In genomic region chrX:122246937-122247336, GRCh38 we compare ENCODE assay signal across 33 cellular contexts.
DNase-seq lines count a peak whose midpoint lies in the region; ATAC-seq, FAIRE-seq and TF ChIP-seq lines count a peak whose summit lies in the region.
"Had no signal": no experiment of that assay in that cellular context is flagged by ENCODE, and none has a peak within 500 bp of the region (broad histone marks: within the 10 kb centered on the region; RNA-seq: fewer than 3 reads in every experiment).

No MANE protein-coding gene starts in this region.

- WGBS in H1 (ENCODE audit: extremely low coverage in 1 of 2, insufficient coverage in 1 of 2, insufficient read length in 1 of 2, insufficient replicate concordance in 2 of 2, low coverage in 1 of 2, low lambda C conversion rate in 2 of 2, missing lambda C conversion rate in 1 of 2), 2 experiments: 93% methylated on average over 2 of the region's 3 CpGs; no CpG with 5 or more reads in 1 of the 2 experiments

- H3K9me3 Mint-ChIP-seq in WTC11: no peaks in the 10 kb centered on the region
- H3K9me3 Mint-ChIP-seq: CD4-positive, alpha-beta memory T cell; CD4-positive, alpha-beta T cell; CD8-positive, alpha-beta T cell had no signal

- no peak overlapping the region for H3K56ac ChIP-seq in H1 (replicated peaks; ENCODE audit: insufficient read length, low read depth, low read length)

- H3K9me3 ChIP-seq in H1 (ENCODE audit: insufficient read depth in 2 of 2, low read depth in 1 of 2, low read length in 1 of 2): no peaks in the 10 kb centered on the region
- H3K9me3 ChIP-seq: A549, BE2C, Caco-2 had no signal

- no peak for TF ChIP-seq RAD21 in H1 (IDR thresholded peaks at IDR 0.05 in 1 of 2, conservative IDR thresholded peaks at IDR 0.05 in 1 of 2; ENCODE audit: low read depth in 2 of 2, low read length in 2 of 2)

- H3K4me3 ChIP-seq in H1 (ENCODE audit: extremely low read depth in 1 of 4, insufficient read depth in 2 of 4, low read depth in 3 of 4, low read length in 4 of 4): no peak overlapping the region
- H3K4me3 ChIP-seq: A549; BLaER1; BLaER1 treated with 17β-estradiol and CSF1 and Interleukin-3, amounts not matched to agents 10 nM and 100 nM had no signal

- no peak overlapping the region for H2BK5ac ChIP-seq in H1 (ENCODE audit: low read depth, low read length)

- no peak overlapping the region for H4K8ac ChIP-seq in H1 (ENCODE audit: extremely low read depth, insufficient read depth, low read length)

- TF ChIP-seq CTCF in WTC11 (IDR thresholded peaks at IDR 0.05) (no peak), H1 (IDR thresholded peaks at IDR 0.05; ENCODE audit: control extremely low read depth in 1 of 3, insufficient read depth in 1 of 3, low read depth in 1 of 3, low read length in 3 of 3) (no peak)

- H3K36me3 Mint-ChIP-seq in WTC11: peaks cover 3% of the 10 kb centered on the region; the same call in 1 of the 2 replicates
- H3K36me3 Mint-ChIP-seq: CD14-positive monocyte; CD4-positive, alpha-beta memory T cell; CD4-positive, CD25-positive, alpha-beta regulatory T cell; CD8-positive, alpha-beta memory T cell; CD8-positive, alpha-beta T cell had no signal

- H3K27ac Mint-ChIP-seq in WTC11: no peak overlapping the region
- H3K27ac Mint-ChIP-seq: B cell; CD14-positive monocyte; CD4-positive, alpha-beta memory T cell; CD4-positive, alpha-beta T cell; CD4-positive, CD25-positive, alpha-beta regulatory T cell; CD8-positive, alpha-beta memory T cell; CD8-positive, alpha-beta T cell had no signal

- no peak; the same call in 1 of the 2 replicates for ATAC-seq in WTC11
- ATAC-seq in GM18517 (IDR thresholded peaks at IDR 0.05; ENCODE audit: unreplicated experiment): no peak
- ATAC-seq: A549; CD8-positive, alpha-beta T cell had no signal

- DNase-seq in WTC11 (ENCODE audit: low spot score) (no peak), H1 (ENCODE audit: low read depth in 1 of 2, low spot score in 2 of 2) (no peak), MV-4-11 (lab: John Stamatoyannopoulos, UW) (no peak)
- DNase-seq: 8988T; ACHN; AML-193; BE2C; C1 segment of cervical spinal cord; Caco-2; Calu3; CD4-positive, alpha-beta memory T cell; CD4-positive, alpha-beta T cell; CD4-positive, CD25-positive, alpha-beta regulatory T cell; CD8-positive, alpha-beta memory T cell; CD8-positive, alpha-beta T cell; COR-L47; DMS 273 treated with DMSO at 0.1 percent for 48 hours; DMS153; DMS53; DMS79; DMS79 treated with DMSO at 0.1 percent for 48 hours; DND-41; EL had no signal

- H3K27ac ChIP-seq in H1 (ENCODE audit: low read depth, low read length): no peak overlapping the region
- H3K27ac ChIP-seq: 22Rv1; A549; BLaER1; BLaER1 treated with 17β-estradiol and CSF1 and Interleukin-3, amounts not matched to agents 10 nM and 100 nM; C4-2B had no signal

- no peaks in the 10 kb centered on the region; a peak in 1 of 7 replicates for H3K4me1 ChIP-seq in H1 (replicated peaks in 1 of 4; ENCODE audit: control insufficient read depth in 3 of 4, insufficient read depth in 4 of 4, low read length in 3 of 4)
- H3K4me1 ChIP-seq: A549; BE2C; BLaER1; BLaER1 treated with 17β-estradiol and CSF1 and Interleukin-3, amounts not matched to agents 10 nM and 100 nM; Caco-2 had no signal

- no peak overlapping the region for H3K4ac ChIP-seq in H1 (replicated peaks; ENCODE audit: insufficient read length, low read depth, low read length)

- no peak overlapping the region for H2BK15ac ChIP-seq in H1 (ENCODE audit: low read length)

- H2AK5ac ChIP-seq in H1 (ENCODE audit: low read depth, low read length): no peak overlapping the region

- H4K20me1 ChIP-seq in H1 (replicated peaks in 1 of 2; ENCODE audit: control insufficient read depth in 1 of 2, insufficient read depth in 2 of 2, low read length in 2 of 2): peaks cover 0 to under 1% of the 10 kb centered on the region in 2 experiments
- H4K20me1 ChIP-seq: BLaER1; BLaER1 treated with 17β-estradiol and CSF1 and Interleukin-3, amounts not matched to agents 10 nM and 100 nM had no signal

- H2BK12ac ChIP-seq in H1 (ENCODE audit: low read depth, low read length): no peak overlapping the region

- POLR2A ChIA-PET in WTC11 (lab: Charles Lee): no interaction called here
- POLR2A ChIA-PET in H1 (lab: Charles Lee; ENCODE audit: partially characterized antibody): interaction anchor here (1.1 to 2.9 kb wide), 5 partner anchors 9 to 531 kb away, joined by 4 to 11 read pairs (median 6); no protein-coding TSS in a partner anchor

- TF ChIP-seq EP300 in H1 (IDR thresholded peaks at IDR 0.05; ENCODE audit: borderline replicate concordance in 1 of 2, low read depth in 2 of 2, low read length in 2 of 2): no peak

- no peak overlapping the region for H3K4me2 ChIP-seq in H1 (ENCODE audit: insufficient read depth in 1 of 2, low read depth in 2 of 2, low read length in 2 of 2)
- H3K4me2 ChIP-seq: A549; BLaER1; BLaER1 treated with 17β-estradiol and CSF1 and Interleukin-3, amounts not matched to agents 10 nM and 100 nM had no signal

- H2BK120ac ChIP-seq in H1 (replicated peaks; ENCODE audit: low read depth, low read length): no peak overlapping the region

- no peaks in the 10 kb centered on the region; the same call in 1 of the 2 replicates for H3K27me3 Mint-ChIP-seq in WTC11 (ENCODE audit: low read depth)
- H3K27me3 Mint-ChIP-seq: B cell; CD4-positive, alpha-beta memory T cell; CD4-positive, alpha-beta T cell; CD4-positive, CD25-positive, alpha-beta regulatory T cell had no signal

- no peak overlapping the region for H3K9ac ChIP-seq in H1 (replicated peaks in 1 of 4; ENCODE audit: extremely low read depth in 1 of 4, low read depth in 3 of 4, low read length in 3 of 4)
- H3K9ac ChIP-seq: BLaER1; BLaER1 treated with 17β-estradiol and CSF1 and Interleukin-3, amounts not matched to agents 10 nM and 100 nM had no signal

- no peak overlapping the region for H2BK20ac ChIP-seq in H1 (ENCODE audit: low read length)

- H4K91ac ChIP-seq in H1 (replicated peaks; ENCODE audit: insufficient read length, low read length): no peak overlapping the region

- no peak overlapping the region for H3K23ac ChIP-seq in H1 (ENCODE audit: insufficient read length)

- no peaks in the 10 kb centered on the region for H3K27me3 ChIP-seq in H1 (replicated peaks in 1 of 4; ENCODE audit: control insufficient read depth in 3 of 4, extremely low read depth in 1 of 4, insufficient read depth in 3 of 4, low read length in 3 of 4)
- H3K27me3 ChIP-seq: BE2C had no signal

- CTCF ChIA-PET in WTC11 (lab: Charles Lee) (no interaction called here), H1 (lab: Charles Lee; ENCODE audit: partially characterized antibody) (interaction anchor here (0.9 kb wide), 1 partner anchor 43 kb away, joined by 3 read pairs; no protein-coding TSS in a partner anchor)

- no peaks in the 10 kb centered on the region for H3K79me2 ChIP-seq in H1 (ENCODE audit: control insufficient read depth in 1 of 2, insufficient read depth in 2 of 2, low read length in 2 of 2)

- no peak for TF ChIP-seq POLR2A in H1 (IDR thresholded peaks at IDR 0.05; ENCODE audit: control extremely low read depth in 1 of 2, low read depth in 2 of 2, low read length in 2 of 2)

- H3K36me3 ChIP-seq in H1 (ENCODE audit: control insufficient read depth in 2 of 4, insufficient read depth in 4 of 4, low read length in 3 of 4): peaks cover 0 to 15% (median 0%) of the 10 kb centered on the region in 4 experiments; a peak in 2 of 8 replicates
- H3K36me3 ChIP-seq: BE2C; BLaER1; BLaER1 treated with 17β-estradiol and CSF1 and Interleukin-3, amounts not matched to agents 10 nM and 100 nM had no signal

- no peak overlapping the region for H4K5ac ChIP-seq in H1 (ENCODE audit: insufficient read length, low read depth, low read length)

- H3K4me3 Mint-ChIP-seq in WTC11: no peak overlapping the region
- H3K4me3 Mint-ChIP-seq: B cell; CD14-positive monocyte; CD4-positive, alpha-beta memory T cell; CD4-positive, alpha-beta T cell; CD4-positive, CD25-positive, alpha-beta regulatory T cell; CD8-positive, alpha-beta memory T cell; CD8-positive, alpha-beta T cell had no signal

- H3K14ac ChIP-seq in H1 (ENCODE audit: insufficient read length): no peak overlapping the region

- no peak overlapping the region for H2AFZ ChIP-seq in H1 (ENCODE audit: low read length)

- FAIRE-seq in H1 (lab: Jason Lieb, UNC): no peak
- FAIRE-seq: A204.1, D721Med had no signal

- no peaks in the 10 kb centered on the region for H3K23me2 ChIP-seq in H1 (ENCODE audit: low read depth, low read length)

- no peaks in the 10 kb centered on the region for H3K79me1 ChIP-seq in H1 (ENCODE audit: low read depth, low read length)

- no peak overlapping the region for H3K18ac ChIP-seq in H1 (ENCODE audit: extremely low read depth, low read length)

- H3K4me1 Mint-ChIP-seq in WTC11: peaks cover 39% of the 10 kb centered on the region
- H3K4me1 Mint-ChIP-seq: B cell; CD14-positive monocyte; CD4-positive, alpha-beta memory T cell; CD4-positive, CD25-positive, alpha-beta regulatory T cell; CD8-positive, alpha-beta memory T cell had no signal

TF ChIP-seq in WTC11, 78 proteins besides CTCF, POLR2A, EP300 and RAD21 (continues in another document):
- no peak for TF ChIP-seq ZBTB43 (CRISPR knock-in tag; IDR thresholded peaks at IDR 0.05)

TF ChIP-seq in H1, 55 proteins besides CTCF, POLR2A, EP300 and RAD21:
- TF ChIP-seq ZNF274 (IDR thresholded peaks at IDR 0.05; ENCODE audit: borderline replicate concordance, extremely low read depth, low read length) (no peak), POLR2AphosphoS5 (IDR thresholded peaks at IDR 0.05; ENCODE audit: low read depth, low read length) (peak; percentile 65; the same call in 1 of the 2 replicates)
